ENCODE assay signal across 1 cellular context in the genomic region with DNA sequence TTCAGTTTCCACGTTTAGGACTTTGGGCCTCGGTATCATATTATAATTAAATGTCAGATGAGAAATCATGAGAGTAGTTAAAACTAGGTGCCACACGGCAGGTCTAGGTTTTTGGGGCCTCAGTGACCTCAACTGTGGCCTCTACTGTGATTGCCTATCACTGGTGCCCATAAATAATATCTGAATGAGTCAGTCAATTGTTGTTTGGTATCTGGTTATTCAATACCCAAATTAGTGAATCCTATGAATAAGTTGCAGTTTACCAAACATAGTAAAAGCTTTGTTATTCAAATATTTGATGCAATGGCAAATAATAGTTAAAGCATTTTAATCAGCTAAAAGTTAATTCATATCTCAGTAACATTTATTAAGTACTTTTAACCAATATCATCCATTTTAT.
TF ChIP-seq lines count a peak whose summit lies in the region.

No MANE protein-coding gene starts in this region.

TF ChIP-seq in SK-N-SH, 30 proteins besides CTCF, POLR2A, EP300 and RAD21 (continued from another document):
- no peak for TF ChIP-seq TAF1 (IDR thresholded peaks at IDR 0.05; ENCODE audit: borderline replicate concordance, low read depth, low read length)
- TF ChIP-seq FOXJ3 (CRISPR knock-in tag; IDR thresholded peaks at IDR 0.05): no peak
- no peak for TF ChIP-seq YY1 (IDR thresholded peaks at IDR 0.05; ENCODE audit: low read depth)
- TF ChIP-seq GABPA (IDR thresholded peaks at IDR 0.05; ENCODE audit: low read depth): no peak
- no peak for TF ChIP-seq SIN3A (IDR thresholded peaks at IDR 0.05; ENCODE audit: borderline replicate concordance, low read depth, low read length)
- TF ChIP-seq, protein P1, sequence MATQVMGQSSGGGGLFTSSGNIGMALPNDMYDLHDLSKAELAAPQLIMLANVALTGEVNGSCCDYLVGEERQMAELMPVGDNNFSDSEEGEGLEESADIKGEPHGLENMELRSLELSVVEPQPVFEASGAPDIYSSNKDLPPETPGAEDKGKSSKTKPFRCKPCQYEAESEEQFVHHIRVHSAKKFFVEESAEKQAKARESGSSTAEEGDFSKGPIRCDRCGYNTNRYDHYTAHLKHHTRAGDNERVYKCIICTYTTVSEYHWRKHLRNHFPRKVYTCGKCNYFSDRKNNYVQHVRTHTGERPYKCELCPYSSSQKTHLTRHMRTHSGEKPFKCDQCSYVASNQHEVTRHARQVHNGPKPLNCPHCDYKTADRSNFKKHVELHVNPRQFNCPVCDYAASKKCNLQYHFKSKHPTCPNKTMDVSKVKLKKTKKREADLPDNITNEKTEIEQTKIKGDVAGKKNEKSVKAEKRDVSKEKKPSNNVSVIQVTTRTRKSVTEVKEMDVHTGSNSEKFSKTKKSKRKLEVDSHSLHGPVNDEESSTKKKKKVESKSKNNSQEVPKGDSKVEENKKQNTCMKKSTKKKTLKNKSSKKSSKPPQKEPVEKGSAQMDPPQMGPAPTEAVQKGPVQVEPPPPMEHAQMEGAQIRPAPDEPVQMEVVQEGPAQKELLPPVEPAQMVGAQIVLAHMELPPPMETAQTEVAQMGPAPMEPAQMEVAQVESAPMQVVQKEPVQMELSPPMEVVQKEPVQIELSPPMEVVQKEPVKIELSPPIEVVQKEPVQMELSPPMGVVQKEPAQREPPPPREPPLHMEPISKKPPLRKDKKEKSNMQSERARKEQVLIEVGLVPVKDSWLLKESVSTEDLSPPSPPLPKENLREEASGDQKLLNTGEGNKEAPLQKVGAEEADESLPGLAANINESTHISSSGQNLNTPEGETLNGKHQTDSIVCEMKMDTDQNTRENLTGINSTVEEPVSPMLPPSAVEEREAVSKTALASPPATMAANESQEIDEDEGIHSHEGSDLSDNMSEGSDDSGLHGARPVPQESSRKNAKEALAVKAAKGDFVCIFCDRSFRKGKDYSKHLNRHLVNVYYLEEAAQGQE (IDR thresholded peaks at IDR 0.05; ENCODE audit: low read depth, low read length): no peak
- no peak for TF ChIP-seq TCF12 (IDR thresholded peaks at IDR 0.05)
- no peak for TF ChIP-seq SMC3 (IDR thresholded peaks at IDR 0.05; ENCODE audit: low read depth, low read length)
- TF ChIP-seq EZH2phosphoT487 (IDR thresholded peaks at IDR 0.05; ENCODE audit: borderline replicate concordance, low read depth): no peak
- TF ChIP-seq NRF1 (IDR thresholded peaks at IDR 0.05; ENCODE audit: low read depth, low read length): no peak
- TF ChIP-seq, protein P2, sequence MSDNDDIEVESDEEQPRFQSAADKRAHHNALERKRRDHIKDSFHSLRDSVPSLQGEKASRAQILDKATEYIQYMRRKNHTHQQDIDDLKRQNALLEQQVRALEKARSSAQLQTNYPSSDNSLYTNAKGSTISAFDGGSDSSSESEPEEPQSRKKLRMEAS (IDR thresholded peaks at IDR 0.05; ENCODE audit: low read depth): no peak
- TF ChIP-seq, protein P3, sequence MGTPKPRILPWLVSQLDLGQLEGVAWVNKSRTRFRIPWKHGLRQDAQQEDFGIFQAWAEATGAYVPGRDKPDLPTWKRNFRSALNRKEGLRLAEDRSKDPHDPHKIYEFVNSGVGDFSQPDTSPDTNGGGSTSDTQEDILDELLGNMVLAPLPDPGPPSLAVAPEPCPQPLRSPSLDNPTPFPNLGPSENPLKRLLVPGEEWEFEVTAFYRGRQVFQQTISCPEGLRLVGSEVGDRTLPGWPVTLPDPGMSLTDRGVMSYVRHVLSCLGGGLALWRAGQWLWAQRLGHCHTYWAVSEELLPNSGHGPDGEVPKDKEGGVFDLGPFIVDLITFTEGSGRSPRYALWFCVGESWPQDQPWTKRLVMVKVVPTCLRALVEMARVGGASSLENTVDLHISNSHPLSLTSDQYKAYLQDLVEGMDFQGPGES (IDR thresholded peaks at IDR 0.05; ENCODE audit: low read depth, low read length): no peak
- TF ChIP-seq, protein P4, sequence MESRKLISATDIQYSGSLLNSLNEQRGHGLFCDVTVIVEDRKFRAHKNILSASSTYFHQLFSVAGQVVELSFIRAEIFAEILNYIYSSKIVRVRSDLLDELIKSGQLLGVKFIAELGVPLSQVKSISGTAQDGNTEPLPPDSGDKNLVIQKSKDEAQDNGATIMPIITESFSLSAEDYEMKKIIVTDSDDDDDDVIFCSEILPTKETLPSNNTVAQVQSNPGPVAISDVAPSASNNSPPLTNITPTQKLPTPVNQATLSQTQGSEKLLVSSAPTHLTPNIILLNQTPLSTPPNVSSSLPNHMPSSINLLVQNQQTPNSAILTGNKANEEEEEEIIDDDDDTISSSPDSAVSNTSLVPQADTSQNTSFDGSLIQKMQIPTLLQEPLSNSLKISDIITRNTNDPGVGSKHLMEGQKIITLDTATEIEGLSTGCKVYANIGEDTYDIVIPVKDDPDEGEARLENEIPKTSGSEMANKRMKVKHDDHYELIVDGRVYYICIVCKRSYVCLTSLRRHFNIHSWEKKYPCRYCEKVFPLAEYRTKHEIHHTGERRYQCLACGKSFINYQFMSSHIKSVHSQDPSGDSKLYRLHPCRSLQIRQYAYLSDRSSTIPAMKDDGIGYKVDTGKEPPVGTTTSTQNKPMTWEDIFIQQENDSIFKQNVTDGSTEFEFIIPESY (IDR thresholded peaks at IDR 0.05; ENCODE audit: borderline replicate concordance, low read depth): no peak
